23 cellular contexts compared by ENCODE assay signal in the genomic region with DNA sequence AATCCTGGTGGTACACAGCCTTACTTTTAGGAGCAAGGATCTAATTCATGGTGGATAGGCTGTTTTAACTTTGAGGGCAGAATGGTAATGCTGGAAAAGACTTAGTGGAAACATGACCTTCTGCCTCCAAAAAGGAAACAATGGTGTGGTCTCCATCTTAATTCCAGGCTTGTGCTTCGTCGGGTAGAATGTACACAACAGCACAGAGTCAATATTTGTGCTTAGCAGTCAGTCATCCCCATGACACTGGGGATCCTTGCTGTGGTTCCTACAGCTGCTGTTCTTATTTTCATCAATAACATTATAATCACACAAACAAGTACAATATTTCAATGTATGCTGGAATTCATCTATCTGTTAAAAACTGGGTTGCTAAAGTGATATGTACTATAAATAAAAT.
"Had no signal": no experiment of that assay in that cellular context is flagged by ENCODE, and none has a peak within 500 bp of the region (broad histone marks: within the 10 kb centered on the region; RNA-seq: fewer than 3 reads in every experiment).

No MANE protein-coding gene starts in this region.

- H2AFZ ChIP-seq: parathyroid adenoma had no signal

- H3K9me3 ChIP-seq: esophagus muscularis mucosa, heart left ventricle, right atrium auricular region, stomach, thyroid gland, upper lobe of left lung, vagina had no signal

- H3K27ac ChIP-seq: esophagus muscularis mucosa, foreskin keratinocyte, heart left ventricle, parathyroid adenoma, right atrium auricular region, stomach, thyroid gland, upper lobe of left lung, vagina had no signal

- H3K36me3 ChIP-seq: esophagus muscularis mucosa, heart left ventricle, right atrium auricular region, stomach, thyroid gland, upper lobe of left lung, vagina had no signal

- H3K4me3 ChIP-seq: esophagus muscularis mucosa, heart left ventricle, right atrium auricular region, stomach, thyroid gland, upper lobe of left lung, vagina had no signal

- FAIRE-seq: bronchial epithelial cell, kidney had no signal

- H3K4me1 ChIP-seq: esophagus muscularis mucosa, foreskin keratinocyte, heart left ventricle, parathyroid adenoma, right atrium auricular region, stomach, thyroid gland, upper lobe of left lung, vagina had no signal

- H3K9ac ChIP-seq: parathyroid adenoma had no signal

- H3K79me2 ChIP-seq: parathyroid adenoma had no signal

- ATAC-seq: activated T-cell treated with anti-CD3 and anti-CD28 coated beads, Interleukin-2, amount 50 U/mL, for 72 hours; foreskin keratinocyte; heart left ventricle; stimulated activated naive B cell treated with anti-CD40 and anti-IgM and Interleukin-4, amounts not matched to agents 10 μg/mL and 1 μg/mL and 100 μg/mL, for 72 hours had no signal

- DNase-seq: activated CD4-positive, alpha-beta T cell treated with anti-CD3 and anti-CD28 coated beads for 4 hours; activated CD4-positive, alpha-beta T cell treated with anti-CD3 and anti-CD28 coated beads, Interleukin-2, amount 50 U/mL, for 4 hours; activated naive CD4-positive, alpha-beta T cell treated with Interleukin-2 at 50 U/mL for 16 hours; activated T-cell treated with anti-CD3 and anti-CD28 coated beads for 4 hours; activated T-cell treated with anti-CD3 and anti-CD28 coated beads, Interleukin-2, amount 50 U/mL, for 72 hours; anterior cingulate cortex; foreskin keratinocyte; heart left ventricle; hypothalamus; immature natural killer cell; kidney; naive B cell; stimulated activated CD4-positive, alpha-beta T cell treated with anti-CD3 and anti-CD28 coated beads, Interleukin-15, amount 100 ng/mL, for 24 hours; stimulated activated CD4-positive, alpha-beta T cell treated with anti-CD3 and anti-CD28 coated beads, Interleukin-2, amount 100 ng/mL, for 24 hours; stimulated activated naive B cell treated with anti-CD40 and anti-IgM and Interleukin-4, amounts not matched to agents 10 μg/mL and 1 μg/mL and 100 μg/mL, for 72 hours; stomach; thyroid gland; upper lobe of left lung had no signal

- H3K27me3 ChIP-seq: esophagus muscularis mucosa, foreskin keratinocyte, heart left ventricle, right atrium auricular region, stomach, thyroid gland, upper lobe of left lung, vagina had no signal
